Comparison of ENCODE assay signal across 30 cellular contexts in genomic region chr7:122518488-122518887, GRCh38.
DNase-seq lines count a peak whose midpoint lies in the region; ATAC-seq and TF ChIP-seq lines count a peak whose summit lies in the region.
"Had no signal": no experiment of that assay in that cellular context is flagged by ENCODE, and none has a peak within 500 bp of the region (broad histone marks: within the 10 kb centered on the region; RNA-seq: fewer than 3 reads in every experiment).

No MANE protein-coding gene starts in this region.

- no peaks in the 10 kb centered on the region for H3K9me3 ChIP-seq in RWPE2 (ENCODE audit: severe bottlenecking)
- no peaks in the 10 kb centered on the region for H3K9me3 ChIP-seq in left lung
- H3K9me3 ChIP-seq: BLaER1 treated with 17β-estradiol and CSF1 and Interleukin-3, amounts not matched to agents 10 nM and 100 nM; esophagus squamous epithelium; suprapubic skin; upper lobe of left lung had no signal

- DNase-seq in RWPE2 (ENCODE audit: low spot score) (no peak), foreskin keratinocyte (peak; percentile 3 to 20), left lung (no peak), GM13977 (ENCODE audit: low spot score) (no peak), D341Med (ENCODE audit: low spot score) (no peak), NCI-H1092 (lab: John Stamatoyannopoulos, UW) (no peak)
- DNase-seq: activated CD4-positive, alpha-beta T cell treated with anti-CD3 and anti-CD28 coated beads, Interleukin-2, amount 50 U/mL, for 4 hours; activated T-cell treated with anti-CD3 and anti-CD28 coated beads, Interleukin-2, amount 50 U/mL, for 48 hours; dermis blood vessel endothelial cell; DMS79 treated with DMSO at 0.1 percent for 48 hours; endodermal cell; esophagus squamous epithelium; GDM1; H7; heart right ventricle; Kasumi-1; NCI-H146; NCI-H446 treated with DMSO at 0.1 percent for 48 hours; stimulated activated naive CD4-positive, alpha-beta T cell treated with Interleukin-2 at 50 U/mL for 16 hours; T-helper 17 cell; upper lobe of left lung had no signal

- H3K36me3 ChIP-seq in RWPE2 (ENCODE audit: low read depth) (no peaks in the 10 kb centered on the region), left lung (no peaks in the 10 kb centered on the region)
- H3K36me3 ChIP-seq: BLaER1 treated with 17β-estradiol and CSF1 and Interleukin-3, amounts not matched to agents 10 nM and 100 nM; esophagus squamous epithelium; heart right ventricle; suprapubic skin; upper lobe of left lung had no signal

- intact Hi-C loops in left lung (cut with DNase I), result no loop called here

- no peak overlapping the region for H3K4me3 ChIP-seq in RWPE2 (ENCODE audit: severe bottlenecking)
- no peak overlapping the region for H3K4me3 ChIP-seq in left lung
- H3K4me3 ChIP-seq: BLaER1 treated with 17β-estradiol and CSF1 and Interleukin-3, amounts not matched to agents 10 nM and 100 nM; esophagus squamous epithelium; heart right ventricle; smooth muscle cell; suprapubic skin; upper lobe of left lung had no signal

- H3K27ac ChIP-seq in RWPE2 (ENCODE audit: poor library complexity, severe bottlenecking), result no peak overlapping the region
- no peak overlapping the region for H3K27ac ChIP-seq in foreskin keratinocyte
- H3K27ac ChIP-seq in left lung, result no peak overlapping the region
- H3K27ac ChIP-seq: BLaER1 treated with 17β-estradiol and CSF1 and Interleukin-3, amounts not matched to agents 10 nM and 100 nM; esophagus squamous epithelium; heart right ventricle; HL-60; parathyroid adenoma; suprapubic skin; upper lobe of left lung had no signal

- ATAC-seq in GM18502 (IDR thresholded peaks at IDR 0.05; ENCODE audit: poor library complexity, unreplicated experiment) (peak; percentile 74), HG03060 (IDR thresholded peaks at IDR 0.05; ENCODE audit: low read depth, unreplicated experiment) (peak; percentile 54), RWPE2 (ENCODE audit: low read depth) (peak; percentile 36; the same call in 1 of the 3 replicates), foreskin keratinocyte (peak; percentile 52), left lung (no peak)
- ATAC-seq: activated CD4-positive, CD25-positive, alpha-beta regulatory T cell treated with anti-CD3 and anti-CD28 coated beads, Interleukin-2, amount 50 U/mL, for 24 hours; heart right ventricle; SK-N-SH treated with all-trans-retinoic acid at 6 μM for 48 hours; T-helper 17 cell had no signal

- H3K4me1 ChIP-seq in RWPE2 (ENCODE audit: insufficient read depth, poor library complexity, severe bottlenecking), result no peaks in the 10 kb centered on the region
- H3K4me1 ChIP-seq in foreskin keratinocyte, result no peaks in the 10 kb centered on the region
- H3K4me1 ChIP-seq in left lung, result no peaks in the 10 kb centered on the region
- H3K4me1 ChIP-seq: BLaER1 treated with 17β-estradiol and CSF1 and Interleukin-3, amounts not matched to agents 10 nM and 100 nM; esophagus squamous epithelium; heart right ventricle; parathyroid adenoma; suprapubic skin; upper lobe of left lung had no signal

- in situ Hi-C loops in GM13977 (cut with MboI; ENCODE audit: low pct_unique_long_range_greater_than_20kb, low sequenced_read_pairs, unreplicated experiment), result loop anchor here (25.0 kb wide), 1 partner anchor 306 kb away; no protein-coding TSS in a partner anchor

- TF ChIP-seq CTCF in RWPE2 (IDR thresholded peaks at IDR 0.05; ENCODE audit: poor library complexity, severe bottlenecking) (no peak), foreskin keratinocyte (conservative IDR thresholded peaks at IDR 0.05) (no peak), left lung (IDR thresholded peaks at IDR 0.05) (no peak), GM13977 (IDR thresholded peaks at IDR 0.05; ENCODE audit: extremely low read depth, insufficient read depth, missing control alignments) (no peak)

- H3K27me3 ChIP-seq in RWPE2 (ENCODE audit: insufficient read depth, poor library complexity, severe bottlenecking) (no peaks in the 10 kb centered on the region), foreskin keratinocyte (no peaks in the 10 kb centered on the region), left lung (no peaks in the 10 kb centered on the region)
- H3K27me3 ChIP-seq: BLaER1 treated with 17β-estradiol and CSF1 and Interleukin-3, amounts not matched to agents 10 nM and 100 nM; esophagus squamous epithelium; heart right ventricle; suprapubic skin; upper lobe of left lung had no signal

Comparison
In these comparisons a context has a peak if more than half of its experiments do, and no peak if none do; other contexts are left out.
1. DNase-seq: peak in foreskin keratinocyte (2 of 2); none in RWPE2 (single experiment), left lung (0 of 2), GM13977 (single experiment), D341Med (single experiment) and NCI-H1092 (single experiment).